Comparison of ENCODE assay signal across 8 cellular contexts in the genomic region with DNA sequence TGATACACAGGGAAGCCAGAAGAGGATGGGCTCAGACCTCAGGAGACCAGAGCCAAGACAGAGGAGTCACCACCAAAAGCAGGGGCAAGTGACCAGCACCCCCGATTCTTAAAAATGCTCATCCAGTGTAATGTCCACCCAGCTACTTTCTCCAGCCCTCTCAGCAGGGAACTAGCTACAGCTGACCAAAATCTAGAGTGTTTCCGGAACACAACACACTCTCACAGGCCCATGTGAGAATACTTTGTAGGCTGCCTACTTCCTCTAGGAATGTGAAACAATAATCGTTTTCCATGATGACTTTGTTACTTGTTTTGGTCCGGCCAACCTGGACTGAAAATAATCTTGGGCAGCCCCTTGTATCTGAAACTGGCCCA. TPM values are rescaled to one million over a fixed set of nuclear protein-coding genes. Genes with fewer than 3 reads are reported as not detected.
DNase-seq lines count a peak whose midpoint lies in the region; ATAC-seq lines count a peak whose summit lies in the region.

No MANE protein-coding gene starts in this region.

- CTCF ChIA-PET in activated CD8-positive, alpha-beta memory T cell treated with anti-CD3 and anti-CD28 coated beads, Interleukin-2, amount 10 ng/mL, durations not matched to agents 7 days and 5 days (lab: Charles Lee), result interaction anchor here (0.9 kb wide), 1 partner anchor 20 kb away, joined by 3 read pairs; no protein-coding TSS in a partner anchor

- H3K4me3 ChIP-seq in mucosa of rectum (ENCODE audit: low read length in 2 of 2), result peak overlapping the region in 1 of 2 donors; percentile 6

- no peaks in the 10 kb centered on the region for H3K27me3 Mint-ChIP-seq in activated CD8-positive, alpha-beta memory T cell treated with anti-CD3 and anti-CD28 coated beads, Interleukin-2, amount 10 ng/mL, durations not matched to agents 7 days and 5 days

- peak overlapping the region; percentile 42 to 74 for H3K27ac ChIP-seq in mucosa of rectum (ENCODE audit: low read depth in 2 of 2, low read length in 2 of 2)

- no peak overlapping the region for H3K27ac Mint-ChIP-seq in activated CD8-positive, alpha-beta memory T cell treated with anti-CD3 and anti-CD28 coated beads, Interleukin-2, amount 10 ng/mL, durations not matched to agents 7 days and 5 days

- no peaks in the 10 kb centered on the region for H3K9me3 Mint-ChIP-seq in activated CD8-positive, alpha-beta memory T cell treated with anti-CD3 and anti-CD28 coated beads, Interleukin-2, amount 10 ng/mL, durations not matched to agents 7 days and 5 days (ENCODE audit: low read depth)

- H3K4me1 ChIP-seq in mucosa of rectum (ENCODE audit: control insufficient read depth in 2 of 2, insufficient read depth in 2 of 2, low read length in 2 of 2), result peaks cover 21 to 27% of the 10 kb centered on the region in 2 donors

- peaks cover 6 to 19% of the 10 kb centered on the region in 2 donors for H3K36me3 ChIP-seq in mucosa of rectum (ENCODE audit: control insufficient read depth in 2 of 2, insufficient read depth in 2 of 2, low read length in 2 of 2)

- ATAC-seq in HG02642 (IDR thresholded peaks at IDR 0.05; ENCODE audit: poor library complexity, unreplicated experiment), result peak; percentile 31
- ATAC-seq in activated CD8-positive, alpha-beta memory T cell treated with anti-CD3 and anti-CD28 coated beads, Interleukin-2, amount 10 ng/mL, durations not matched to agents 7 days and 5 days, result no peak

- H3K9ac ChIP-seq in mucosa of rectum (ENCODE audit: low read depth in 1 of 2, low read length in 2 of 2), result peak overlapping the region in 1 of 2 donors; percentile 37

- H3K4me1 Mint-ChIP-seq in activated CD8-positive, alpha-beta memory T cell treated with anti-CD3 and anti-CD28 coated beads, Interleukin-2, amount 10 ng/mL, durations not matched to agents 7 days and 5 days, result peaks cover 26% of the 10 kb centered on the region

- H3K36me3 Mint-ChIP-seq in activated CD8-positive, alpha-beta memory T cell treated with anti-CD3 and anti-CD28 coated beads, Interleukin-2, amount 10 ng/mL, durations not matched to agents 7 days and 5 days, result no peaks in the 10 kb centered on the region

- no peak overlapping the region for H3K4me3 Mint-ChIP-seq in activated CD8-positive, alpha-beta memory T cell treated with anti-CD3 and anti-CD28 coated beads, Interleukin-2, amount 10 ng/mL, durations not matched to agents 7 days and 5 days

- H3K27me3 ChIP-seq in mucosa of rectum (ENCODE audit: control insufficient read depth in 2 of 2, insufficient read depth in 2 of 2, low read length in 2 of 2), result no peaks in the 10 kb centered on the region

- DNase-seq in GM03348 (ENCODE audit: low spot score) (peak; percentile 41), astrocyte of the hippocampus (ENCODE audit: low read depth, low spot score) (peak; percentile 52), NCI-H1048 (lab: John Stamatoyannopoulos, UW) (no peak), SW480 (ENCODE audit: low spot score) (no peak), SKM-1 treated with dmso at 0.1 percent for 144 hours (lab: John Stamatoyannopoulos, UW; ENCODE audit: unreplicated experiment) (no peak)
- DNase-seq in activated CD8-positive, alpha-beta memory T cell treated with anti-CD3 and anti-CD28 coated beads, Interleukin-2, amount 10 ng/mL, durations not matched to agents 7 days and 5 days, result no peak

- no peaks in the 10 kb centered on the region for H3K9me3 ChIP-seq in mucosa of rectum (ENCODE audit: control insufficient read depth in 2 of 2, low read length in 2 of 2)

RNA-seq across cellular contexts. Expression of a gene that starts 14.5 kb away (rescaled TPM):
- 100 to 1,000 TPM; 111 to 118 TPM for total RNA-seq in activated CD8-positive, alpha-beta memory T cell treated with anti-CD3 and anti-CD28 coated beads, Interleukin-2, amount 10 ng/mL, durations not matched to agents 7 days and 5 days

Comparison
In these comparisons a context has a peak if more than half of its experiments do, and no peak if none do; other contexts are left out.
1. DNase-seq: peak in GM03348 (single experiment) and astrocyte of the hippocampus (single experiment); none in NCI-H1048 (single experiment), SW480 (single experiment), activated CD8-positive, alpha-beta memory T cell treated with anti-CD3 and anti-CD28 coated beads, Interleukin-2, amount 10 ng/mL, durations not matched to agents 7 days and 5 days (single experiment) and SKM-1 treated with dmso at 0.1 percent for 144 hours (single experiment).